ENCODE assay signal across 2 cellular contexts in the genomic region with DNA sequence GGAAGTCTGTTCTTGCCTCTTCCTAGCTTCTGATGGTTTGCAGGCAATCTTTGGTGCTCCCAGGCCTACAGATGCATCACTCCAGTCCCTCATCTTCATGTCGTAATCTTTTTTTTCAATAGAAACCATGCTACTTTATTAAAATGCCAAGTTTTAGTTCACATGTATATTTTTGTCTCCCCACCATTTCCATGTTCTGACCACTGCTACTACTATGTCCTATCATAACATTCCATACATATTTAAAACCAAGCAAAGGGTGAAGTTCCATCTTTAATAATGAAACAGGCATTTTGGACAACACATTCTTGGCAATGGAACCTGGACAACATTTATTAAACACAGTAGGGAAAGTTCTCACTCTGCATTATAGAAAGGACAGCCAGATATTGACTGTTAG.
TF ChIP-seq lines count a peak whose summit lies in the region.

No MANE protein-coding gene starts in this region.

TF ChIP-seq in IMR-90, 13 proteins besides CTCF, POLR2A, EP300 and RAD21 (continued from another document):
- TF ChIP-seq, protein P1, sequence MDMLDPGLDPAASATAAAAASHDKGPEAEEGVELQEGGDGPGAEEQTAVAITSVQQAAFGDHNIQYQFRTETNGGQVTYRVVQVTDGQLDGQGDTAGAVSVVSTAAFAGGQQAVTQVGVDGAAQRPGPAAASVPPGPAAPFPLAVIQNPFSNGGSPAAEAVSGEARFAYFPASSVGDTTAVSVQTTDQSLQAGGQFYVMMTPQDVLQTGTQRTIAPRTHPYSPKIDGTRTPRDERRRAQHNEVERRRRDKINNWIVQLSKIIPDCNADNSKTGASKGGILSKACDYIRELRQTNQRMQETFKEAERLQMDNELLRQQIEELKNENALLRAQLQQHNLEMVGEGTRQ (IDR thresholded peaks at IDR 0.05; ENCODE audit: low read depth, low read length) = no peak
- TF ChIP-seq BHLHE40 (IDR thresholded peaks at IDR 0.05; ENCODE audit: low read depth, low read length) (no peak), MAZ (IDR thresholded peaks at IDR 0.05; ENCODE audit: borderline replicate concordance, low read depth, low read length) (no peak), RFX5 (IDR thresholded peaks at IDR 0.05; ENCODE audit: low read depth, low read length) (no peak), SMC3 (IDR thresholded peaks at IDR 0.05; ENCODE audit: low read depth, low read length) (no peak), RCOR1 (IDR thresholded peaks at IDR 0.05; ENCODE audit: insufficient replicate concordance, low read length) (no peak), MXI1 (IDR thresholded peaks at IDR 0.05; ENCODE audit: borderline replicate concordance, low read depth, low read length) (no peak), NFE2L2 (IDR thresholded peaks at IDR 0.05; ENCODE audit: low read depth, low read length) (no peak), ELK1 (IDR thresholded peaks at IDR 0.05; ENCODE audit: borderline replicate concordance, low read depth, low read length) (no peak), FOS (IDR thresholded peaks at IDR 0.05; ENCODE audit: low read depth, low read length) (no peak)
TF ChIP-seq in IMR-90: peak in this region for 0.

TF ChIP-seq in SK-N-SH treated with all-trans-retinoic acid at 6 μM for 48 hours, 23 proteins besides CTCF, POLR2A, EP300 and RAD21 (continued from another document):
- TF ChIP-seq ZNF8 (CRISPR knock-in tag; IDR thresholded peaks at IDR 0.05) = no peak
- TF ChIP-seq, protein P2, sequence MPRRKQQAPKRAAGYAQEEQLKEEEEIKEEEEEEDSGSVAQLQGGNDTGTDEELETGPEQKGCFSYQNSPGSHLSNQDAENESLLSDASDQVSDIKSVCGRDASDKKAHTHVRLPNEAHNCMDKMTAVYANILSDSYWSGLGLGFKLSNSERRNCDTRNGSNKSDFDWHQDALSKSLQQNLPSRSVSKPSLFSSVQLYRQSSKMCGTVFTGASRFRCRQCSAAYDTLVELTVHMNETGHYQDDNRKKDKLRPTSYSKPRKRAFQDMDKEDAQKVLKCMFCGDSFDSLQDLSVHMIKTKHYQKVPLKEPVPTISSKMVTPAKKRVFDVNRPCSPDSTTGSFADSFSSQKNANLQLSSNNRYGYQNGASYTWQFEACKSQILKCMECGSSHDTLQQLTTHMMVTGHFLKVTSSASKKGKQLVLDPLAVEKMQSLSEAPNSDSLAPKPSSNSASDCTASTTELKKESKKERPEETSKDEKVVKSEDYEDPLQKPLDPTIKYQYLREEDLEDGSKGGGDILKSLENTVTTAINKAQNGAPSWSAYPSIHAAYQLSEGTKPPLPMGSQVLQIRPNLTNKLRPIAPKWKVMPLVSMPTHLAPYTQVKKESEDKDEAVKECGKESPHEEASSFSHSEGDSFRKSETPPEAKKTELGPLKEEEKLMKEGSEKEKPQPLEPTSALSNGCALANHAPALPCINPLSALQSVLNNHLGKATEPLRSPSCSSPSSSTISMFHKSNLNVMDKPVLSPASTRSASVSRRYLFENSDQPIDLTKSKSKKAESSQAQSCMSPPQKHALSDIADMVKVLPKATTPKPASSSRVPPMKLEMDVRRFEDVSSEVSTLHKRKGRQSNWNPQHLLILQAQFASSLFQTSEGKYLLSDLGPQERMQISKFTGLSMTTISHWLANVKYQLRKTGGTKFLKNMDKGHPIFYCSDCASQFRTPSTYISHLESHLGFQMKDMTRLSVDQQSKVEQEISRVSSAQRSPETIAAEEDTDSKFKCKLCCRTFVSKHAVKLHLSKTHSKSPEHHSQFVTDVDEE (CRISPR knock-in tag; IDR thresholded peaks at IDR 0.05) = no peak
- no peak for TF ChIP-seq ZFP30 (CRISPR knock-in tag; IDR thresholded peaks at IDR 0.05)
- TF ChIP-seq GLIS3 (CRISPR knock-in tag; IDR thresholded peaks at IDR 0.05) = no peak
- no peak for TF ChIP-seq ZNF565 (CRISPR knock-in tag; conservative IDR thresholded peaks at IDR 0.05; ENCODE audit: low read depth)
- TF ChIP-seq RARB (CRISPR knock-in tag; IDR thresholded peaks at IDR 0.05) = no peak
- TF ChIP-seq TOX (CRISPR knock-in tag; IDR thresholded peaks at IDR 0.05; ENCODE audit: borderline replicate concordance) = no peak
- TF ChIP-seq, protein P3, sequence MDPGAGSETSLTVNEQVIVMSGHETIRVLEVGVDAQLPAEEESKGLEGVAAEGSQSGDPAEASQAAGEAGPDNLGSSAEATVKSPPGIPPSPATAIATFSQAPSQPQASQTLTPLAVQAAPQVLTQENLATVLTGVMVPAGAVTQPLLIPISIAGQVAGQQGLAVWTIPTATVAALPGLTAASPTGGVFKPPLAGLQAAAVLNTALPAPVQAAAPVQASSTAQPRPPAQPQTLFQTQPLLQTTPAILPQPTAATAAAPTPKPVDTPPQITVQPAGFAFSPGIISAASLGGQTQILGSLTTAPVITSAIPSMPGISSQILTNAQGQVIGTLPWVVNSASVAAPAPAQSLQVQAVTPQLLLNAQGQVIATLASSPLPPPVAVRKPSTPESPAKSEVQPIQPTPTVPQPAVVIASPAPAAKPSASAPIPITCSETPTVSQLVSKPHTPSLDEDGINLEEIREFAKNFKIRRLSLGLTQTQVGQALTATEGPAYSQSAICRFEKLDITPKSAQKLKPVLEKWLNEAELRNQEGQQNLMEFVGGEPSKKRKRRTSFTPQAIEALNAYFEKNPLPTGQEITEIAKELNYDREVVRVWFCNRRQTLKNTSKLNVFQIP (CRISPR knock-in tag; IDR thresholded peaks at IDR 0.05; ENCODE audit: borderline replicate concordance, low read depth) = no peak
- TF ChIP-seq SNAI2 (CRISPR knock-in tag; IDR thresholded peaks at IDR 0.05) = no peak
- no peak for TF ChIP-seq ZNF70 (CRISPR knock-in tag; IDR thresholded peaks at IDR 0.05)
- TF ChIP-seq, protein P4, sequence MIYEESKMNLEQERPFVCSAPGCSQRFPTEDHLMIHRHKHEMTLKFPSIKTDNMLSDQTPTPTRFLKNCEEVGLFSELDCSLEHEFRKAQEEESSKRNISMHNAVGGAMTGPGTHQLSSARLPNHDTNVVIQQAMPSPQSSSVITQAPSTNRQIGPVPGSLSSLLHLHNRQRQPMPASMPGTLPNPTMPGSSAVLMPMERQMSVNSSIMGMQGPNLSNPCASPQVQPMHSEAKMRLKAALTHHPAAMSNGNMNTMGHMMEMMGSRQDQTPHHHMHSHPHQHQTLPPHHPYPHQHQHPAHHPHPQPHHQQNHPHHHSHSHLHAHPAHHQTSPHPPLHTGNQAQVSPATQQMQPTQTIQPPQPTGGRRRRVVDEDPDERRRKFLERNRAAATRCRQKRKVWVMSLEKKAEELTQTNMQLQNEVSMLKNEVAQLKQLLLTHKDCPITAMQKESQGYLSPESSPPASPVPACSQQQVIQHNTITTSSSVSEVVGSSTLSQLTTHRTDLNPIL (CRISPR knock-in tag; IDR thresholded peaks at IDR 0.05; ENCODE audit: low read depth) = no peak
- TF ChIP-seq ZFP3 (CRISPR knock-in tag; IDR thresholded peaks at IDR 0.05) = no peak
